ENCODE assay signal across 8 cellular contexts in genomic region chr10:108911814-108912541, GRCh38.
DNase-seq lines count a peak whose midpoint lies in the region; ATAC-seq and TF ChIP-seq lines count a peak whose summit lies in the region.

No MANE protein-coding gene starts in this region.

- no peaks in the 10 kb centered on the region for H3K9me3 Mint-ChIP-seq in stimulated activated memory B cell treated with anti-CD40 and anti-IgM and Interleukin-4, amounts not matched to agents 10 μg/mL and 1 μg/mL and 100 μg/mL, for 72 hours

- peaks cover 10% of the 10 kb centered on the region for H3K4me1 Mint-ChIP-seq in stimulated activated memory B cell treated with anti-CD40 and anti-IgM and Interleukin-4, amounts not matched to agents 10 μg/mL and 1 μg/mL and 100 μg/mL, for 72 hours

- intact Hi-C loops in body of pancreas (cut with DNase I) = no loop called here

- H3K4me3 ChIP-seq in body of pancreas = peak overlapping the region; percentile 19 to 35

- ATAC-seq in HG03442 (IDR thresholded peaks at IDR 0.05; ENCODE audit: unreplicated experiment) (peak; percentile 67), body of pancreas (peak; percentile 83)
- peak; percentile 76 for ATAC-seq in stimulated activated memory B cell treated with anti-CD40 and anti-IgM and Interleukin-4, amounts not matched to agents 10 μg/mL and 1 μg/mL and 100 μg/mL, for 72 hours

- no peaks in the 10 kb centered on the region for H3K9me3 ChIP-seq in body of pancreas

- 1 to 2% methylated on average over 29 to 38 of the region's 47 CpGs for WGBS in body of pancreas, 2 donors

- H3K27me3 Mint-ChIP-seq in stimulated activated memory B cell treated with anti-CD40 and anti-IgM and Interleukin-4, amounts not matched to agents 10 μg/mL and 1 μg/mL and 100 μg/mL, for 72 hours = peaks cover 30% of the 10 kb centered on the region

- H3K27ac Mint-ChIP-seq in stimulated activated memory B cell treated with anti-CD40 and anti-IgM and Interleukin-4, amounts not matched to agents 10 μg/mL and 1 μg/mL and 100 μg/mL, for 72 hours = no peak overlapping the region

- no peaks in the 10 kb centered on the region for H3K27me3 ChIP-seq in body of pancreas

- TF ChIP-seq CTCF in body of pancreas (IDR thresholded peaks at IDR 0.05) = peak in 6 of 7 experiments; percentile 27 to 57 (median 48)

- H3K4me3 Mint-ChIP-seq in stimulated activated memory B cell treated with anti-CD40 and anti-IgM and Interleukin-4, amounts not matched to agents 10 μg/mL and 1 μg/mL and 100 μg/mL, for 72 hours = peak overlapping the region; percentile 64

- H3K4me1 ChIP-seq in body of pancreas = no peaks in the 10 kb centered on the region

- H3K27ac ChIP-seq in body of pancreas = no peak overlapping the region

- TF ChIP-seq POLR2A in body of pancreas (IDR thresholded peaks at IDR 0.05) = no peak

- DNase-seq in SHP77 (lab: John Stamatoyannopoulos, UW) (peak; percentile 4 to 10), SHP77 treated with DMSO at 0.1 percent for 48 hours (lab: John Stamatoyannopoulos, UW) (no peak), body of pancreas (peak; percentile 62 to 72 (median 68)), islet precursor cell (peak; percentile 98), DMS79 treated with DMSO at 0.1 percent for 48 hours (lab: John Stamatoyannopoulos, UW) (no peak)
- no peak for DNase-seq in stimulated activated CD4-positive, alpha-beta T cell treated with anti-CD3 and anti-CD28 coated beads, Interleukin-2, amount 100 ng/mL, for 24 hours

- H3K36me3 ChIP-seq in body of pancreas (replicated peaks in 1 of 2; ENCODE audit: insufficient read depth in 1 of 2, low read depth in 2 of 2) = no peaks in the 10 kb centered on the region

- no peaks in the 10 kb centered on the region for H3K36me3 Mint-ChIP-seq in stimulated activated memory B cell treated with anti-CD40 and anti-IgM and Interleukin-4, amounts not matched to agents 10 μg/mL and 1 μg/mL and 100 μg/mL, for 72 hours

Comparison
In these comparisons a context has a peak if more than half of its experiments do, and no peak if none do; other contexts are left out.
1. DNase-seq: peak in SHP77 (2 of 2), body of pancreas (4 of 4) and islet precursor cell (single experiment); none in SHP77 treated with DMSO at 0.1 percent for 48 hours (single experiment), DMS79 treated with DMSO at 0.1 percent for 48 hours (single experiment) and stimulated activated CD4-positive, alpha-beta T cell treated with anti-CD3 and anti-CD28 coated beads, Interleukin-2, amount 100 ng/mL, for 24 hours (0 of 2).
2. Peak in every context shown above with its lines, with median percentiles within 50 percentile points of each other: ATAC-seq.